Comparison of ENCODE assay signal across 33 cellular contexts in genomic region chr16:83937267-83937666, GRCh38. TPM values are rescaled to one million over a fixed set of nuclear protein-coding genes. Genes with fewer than 3 reads are reported as not detected.
"Had no signal": no experiment of that assay in that cellular context is flagged by ENCODE, and none has a peak within 500 bp of the region (broad histone marks: within the 10 kb centered on the region; RNA-seq: fewer than 3 reads in every experiment).

No MANE protein-coding gene starts in this region.

- H3K27me3 Mint-ChIP-seq: activated CD4-positive, alpha-beta memory T cell treated with anti-CD3 and anti-CD28 coated beads, Interleukin-2, amount 10 ng/mL, durations not matched to agents 7 days and 5 days; activated CD8-positive, alpha-beta memory T cell treated with anti-CD3 and anti-CD28 coated beads, Interleukin-2, amount 10 ng/mL, durations not matched to agents 7 days and 5 days had no signal

- H3K36me3 ChIP-seq: adrenal gland, breast epithelium, SJCRH30 had no signal

- H3K4me3 Mint-ChIP-seq: activated CD4-positive, alpha-beta memory T cell treated with anti-CD3 and anti-CD28 coated beads, Interleukin-2, amount 10 ng/mL, durations not matched to agents 7 days and 5 days; activated CD8-positive, alpha-beta memory T cell treated with anti-CD3 and anti-CD28 coated beads, Interleukin-2, amount 10 ng/mL, durations not matched to agents 7 days and 5 days had no signal

- H3K36me3 Mint-ChIP-seq: activated CD8-positive, alpha-beta memory T cell treated with anti-CD3 and anti-CD28 coated beads, Interleukin-2, amount 10 ng/mL, durations not matched to agents 7 days and 5 days; activated naive CD4-positive, alpha-beta T cell treated with anti-CD3 and anti-CD28 coated beads, Interleukin-2, amount 50 U/mL, for 72 hours had no signal

- ATAC-seq: activated CD8-positive, alpha-beta memory T cell treated with anti-CD3 and anti-CD28 coated beads, Interleukin-2, amount 10 ng/mL, durations not matched to agents 7 days and 5 days; activated naive CD4-positive, alpha-beta T cell treated with anti-CD3 and anti-CD28 coated beads, Interleukin-2, amount 50 U/mL, for 72 hours; body of pancreas; Panc1 had no signal

- DNase-seq: activated CD4-positive, alpha-beta memory T cell treated with anti-CD3 and anti-CD28 coated beads, Interleukin-2, amount 10 ng/mL, durations not matched to agents 7 days and 5 days; activated CD4-positive, alpha-beta T cell treated with anti-CD3 and anti-CD28 coated beads for 1 hour; activated CD4-positive, alpha-beta T cell treated with anti-CD3 and anti-CD28 coated beads for 48 hours; activated CD4-positive, CD25-positive, alpha-beta regulatory T cell; activated CD8-positive, alpha-beta memory T cell treated with anti-CD3 and anti-CD28 coated beads for 24 hours; activated CD8-positive, alpha-beta memory T cell treated with anti-CD3 and anti-CD28 coated beads, Interleukin-2, amount 10 ng/mL, durations not matched to agents 7 days and 5 days; activated CD8-positive, alpha-beta memory T cell treated with anti-CD3 and anti-CD28 coated beads, Interleukin-2, amount 50 U/mL, for 48 hours; activated effector memory CD4-positive, alpha-beta T cell treated with anti-CD3 and anti-CD28 coated beads, Interleukin-2, amount 50 U/mL, for 16 hours; activated naive CD4-positive, alpha-beta T cell treated with Interleukin-2 at 50 U/mL for 16 hours; activated T-cell treated with anti-CD3 and anti-CD28 coated beads, Interleukin-2, amount 50 U/mL, for 48 hours; adrenal gland; body of pancreas; caudate nucleus; cerebellar nuclear complex; Karpas-422; NCI-H1105; NCI-H1417 treated with DMSO at 0.1 percent for 48 hours; NCI-H1930; NCI-H2081 treated with DMSO at 0.1 percent for 48 hours; NCI-H345; NCI-H524 treated with DMSO at 0.1 percent for 48 hours; SHP77; SJCRH30; T-helper 1 cell; T-helper 2 cell; T-helper 9 cell had no signal

- H3K4me3 ChIP-seq: adrenal gland, body of pancreas, breast epithelium, SJCRH30, SK-N-MC had no signal

- H3K9me3 ChIP-seq: adrenal gland, body of pancreas, breast epithelium, SJCRH30 had no signal

- H3K4me1 ChIP-seq: breast epithelium had no signal

- H3K9me3 Mint-ChIP-seq: activated CD4-positive, alpha-beta memory T cell treated with anti-CD3 and anti-CD28 coated beads, Interleukin-2, amount 10 ng/mL, durations not matched to agents 7 days and 5 days; activated naive CD4-positive, alpha-beta T cell treated with anti-CD3 and anti-CD28 coated beads, Interleukin-2, amount 50 U/mL, for 72 hours had no signal

- FAIRE-seq: astrocyte had no signal

- H3K27me3 ChIP-seq: adrenal gland, body of pancreas, breast epithelium, SJCRH30 had no signal

- H3K27ac ChIP-seq: adrenal gland, body of pancreas, breast epithelium, SJCRH30, SK-N-MC, VCaP had no signal

- H3K27ac Mint-ChIP-seq: activated CD4-positive, alpha-beta memory T cell treated with anti-CD3 and anti-CD28 coated beads, Interleukin-2, amount 10 ng/mL, durations not matched to agents 7 days and 5 days; activated CD8-positive, alpha-beta memory T cell treated with anti-CD3 and anti-CD28 coated beads, Interleukin-2, amount 10 ng/mL, durations not matched to agents 7 days and 5 days; activated naive CD4-positive, alpha-beta T cell treated with anti-CD3 and anti-CD28 coated beads, Interleukin-2, amount 50 U/mL, for 72 hours had no signal

RNA-seq across cellular contexts. Expression of gene NECAB2, which starts 30.8 kb away (rescaled TPM):
- total RNA-seq: activated CD4-positive, alpha-beta memory T cell treated with anti-CD3 and anti-CD28 coated beads, Interleukin-2, amount 10 ng/mL, durations not matched to agents 7 days and 5 days; activated CD8-positive, alpha-beta memory T cell treated with anti-CD3 and anti-CD28 coated beads, Interleukin-2, amount 10 ng/mL, durations not matched to agents 7 days and 5 days; activated naive CD4-positive, alpha-beta T cell treated with anti-CD3 and anti-CD28 coated beads, Interleukin-2, amount 50 U/mL, for 72 hours; RPMI7951 had no signal
